In the genomic region with DNA sequence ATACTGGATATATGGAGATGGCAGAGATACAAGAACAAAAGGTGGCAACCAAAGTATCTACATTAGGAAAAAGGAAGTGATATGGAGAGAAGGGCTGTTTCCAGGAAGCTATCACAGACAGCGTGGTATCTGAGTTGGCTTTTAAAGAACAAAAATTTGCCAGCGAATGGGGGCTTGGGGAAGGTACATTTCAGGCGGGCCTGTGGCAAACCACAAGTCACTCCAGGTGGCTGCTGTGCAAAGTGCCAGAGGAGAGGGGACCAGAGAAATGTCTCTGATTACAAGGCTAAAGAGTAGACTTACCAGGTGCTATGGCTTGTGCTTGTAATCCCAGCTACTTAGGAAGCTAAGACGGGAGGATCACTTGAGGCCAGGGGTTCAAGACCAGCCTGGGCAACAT, we compare ENCODE assay signal across 14 cellular contexts.
"Had no signal": no experiment of that assay in that cellular context is flagged by ENCODE, and none has a peak within 500 bp of the region (broad histone marks: within the 10 kb centered on the region; RNA-seq: fewer than 3 reads in every experiment).

No MANE protein-coding gene starts in this region.

- H3K27me3 Mint-ChIP-seq: activated CD4-positive, alpha-beta memory T cell treated with anti-CD3 and anti-CD28 coated beads for 36 hours had no signal

- H3K36me3 Mint-ChIP-seq: activated CD4-positive, alpha-beta memory T cell treated with anti-CD3 and anti-CD28 coated beads for 36 hours had no signal

- H3K4me3 Mint-ChIP-seq: activated CD4-positive, alpha-beta memory T cell treated with anti-CD3 and anti-CD28 coated beads for 36 hours; activated T-cell treated with anti-CD3 and anti-CD28 coated beads, Interleukin-2, amount 50 U/mL, for 72 hours; mesothelial cell of epicardium; neural crest cell had no signal

- ATAC-seq: activated T-cell treated with anti-CD3 and anti-CD28 coated beads, Interleukin-2, amount 50 U/mL, for 72 hours; foreskin keratinocyte; left cardiac atrium; lower lobe of right lung had no signal

- H3K27ac ChIP-seq: foreskin keratinocyte, lower lobe of right lung, ovary, WERI-Rb-1 had no signal

- DNase-seq: activated CD4-positive, alpha-beta memory T cell treated with anti-CD3 and anti-CD28 coated beads for 36 hours; activated T-cell treated with anti-CD3 and anti-CD28 coated beads, Interleukin-2, amount 50 U/mL, for 72 hours; aorta; cortex of kidney; effector CD8-positive, alpha-beta T cell; foreskin keratinocyte; head of caudate nucleus; left cardiac atrium; lower lobe of right lung; ovary; stimulated activated CD4-positive, alpha-beta T cell treated with anti-CD3 and anti-CD28 coated beads, Interleukin-1b, Interleukin-23, amount 100 ng/mL, for 48 hours; WERI-Rb-1 had no signal

- H3K36me3 ChIP-seq: lower lobe of right lung, ovary, WERI-Rb-1 had no signal

- H3K27me3 ChIP-seq: foreskin keratinocyte, ovary had no signal

- H3K9me3 Mint-ChIP-seq: activated CD4-positive, alpha-beta memory T cell treated with anti-CD3 and anti-CD28 coated beads for 36 hours; activated T-cell treated with anti-CD3 and anti-CD28 coated beads, Interleukin-2, amount 50 U/mL, for 72 hours; mesothelial cell of epicardium; neural crest cell had no signal

- H3K9me3 ChIP-seq: lower lobe of right lung, ovary had no signal

- H3K4me1 Mint-ChIP-seq: mesothelial cell of epicardium, neural crest cell had no signal

- H3K27ac Mint-ChIP-seq: activated CD4-positive, alpha-beta memory T cell treated with anti-CD3 and anti-CD28 coated beads for 36 hours; activated T-cell treated with anti-CD3 and anti-CD28 coated beads, Interleukin-2, amount 50 U/mL, for 72 hours; mesothelial cell of epicardium had no signal

- H3K4me1 ChIP-seq: foreskin keratinocyte, lower lobe of right lung had no signal

- H3K4me3 ChIP-seq: lower lobe of right lung, ovary had no signal
